Comparison of ENCODE assay signal across 1 cellular context in the genomic region with DNA sequence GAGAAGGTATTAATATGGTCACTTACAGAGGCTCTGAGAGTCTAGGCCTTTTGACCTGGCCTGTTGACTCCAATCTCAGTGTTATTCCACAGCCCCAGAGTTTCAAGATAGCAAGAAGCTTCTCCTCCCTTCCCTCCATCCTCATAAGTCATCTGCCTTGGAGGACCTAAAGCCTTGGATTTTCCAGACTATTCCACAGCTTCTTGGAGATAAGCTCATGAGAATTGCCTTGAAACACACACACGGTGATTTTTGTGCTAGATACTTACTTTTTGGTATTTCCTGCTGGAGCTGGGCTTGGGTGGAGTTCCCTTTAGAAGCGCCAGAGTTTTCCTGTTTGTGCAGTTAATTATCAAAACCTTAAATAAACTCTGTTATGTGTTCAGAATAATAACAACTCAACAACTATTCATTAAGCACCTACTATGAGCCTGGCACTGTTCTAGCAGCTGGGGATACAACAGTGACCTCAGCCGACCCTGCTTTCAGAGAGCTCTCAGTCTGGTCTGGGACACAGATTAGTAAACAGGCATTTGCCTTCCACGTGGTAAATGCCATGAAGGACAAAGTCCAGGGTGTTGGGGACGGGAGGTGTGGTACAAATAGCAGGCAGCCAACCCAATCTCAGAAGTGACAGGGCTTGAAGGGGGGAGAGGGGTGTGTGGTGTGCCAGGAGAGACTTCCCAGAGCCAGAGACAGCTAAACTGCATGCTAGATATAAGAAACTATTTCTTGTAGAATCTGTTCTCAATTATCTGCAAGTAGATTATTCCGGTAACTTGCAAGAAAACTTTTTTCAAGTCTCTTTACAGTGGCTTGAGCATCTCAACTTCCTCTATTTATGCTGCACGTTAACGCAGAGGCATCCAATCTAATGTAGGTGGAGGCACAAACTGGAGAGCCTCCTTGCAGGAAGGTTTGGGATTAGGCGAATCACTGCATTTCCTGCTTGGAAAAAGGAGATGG.
TF ChIP-seq lines count a peak whose summit lies in the region.

No MANE protein-coding gene starts in this region.

TF ChIP-seq in HepG2, 621 proteins besides CTCF, POLR2A, EP300 and RAD21 (continued from another document and continues in another):
- TF ChIP-seq, protein P1, sequence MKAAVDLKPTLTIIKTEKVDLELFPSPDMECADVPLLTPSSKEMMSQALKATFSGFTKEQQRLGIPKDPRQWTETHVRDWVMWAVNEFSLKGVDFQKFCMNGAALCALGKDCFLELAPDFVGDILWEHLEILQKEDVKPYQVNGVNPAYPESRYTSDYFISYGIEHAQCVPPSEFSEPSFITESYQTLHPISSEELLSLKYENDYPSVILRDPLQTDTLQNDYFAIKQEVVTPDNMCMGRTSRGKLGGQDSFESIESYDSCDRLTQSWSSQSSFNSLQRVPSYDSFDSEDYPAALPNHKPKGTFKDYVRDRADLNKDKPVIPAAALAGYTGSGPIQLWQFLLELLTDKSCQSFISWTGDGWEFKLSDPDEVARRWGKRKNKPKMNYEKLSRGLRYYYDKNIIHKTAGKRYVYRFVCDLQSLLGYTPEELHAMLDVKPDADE (CRISPR knock-in tag; IDR thresholded peaks at IDR 0.05), result no peak
- TF ChIP-seq, protein P2, sequence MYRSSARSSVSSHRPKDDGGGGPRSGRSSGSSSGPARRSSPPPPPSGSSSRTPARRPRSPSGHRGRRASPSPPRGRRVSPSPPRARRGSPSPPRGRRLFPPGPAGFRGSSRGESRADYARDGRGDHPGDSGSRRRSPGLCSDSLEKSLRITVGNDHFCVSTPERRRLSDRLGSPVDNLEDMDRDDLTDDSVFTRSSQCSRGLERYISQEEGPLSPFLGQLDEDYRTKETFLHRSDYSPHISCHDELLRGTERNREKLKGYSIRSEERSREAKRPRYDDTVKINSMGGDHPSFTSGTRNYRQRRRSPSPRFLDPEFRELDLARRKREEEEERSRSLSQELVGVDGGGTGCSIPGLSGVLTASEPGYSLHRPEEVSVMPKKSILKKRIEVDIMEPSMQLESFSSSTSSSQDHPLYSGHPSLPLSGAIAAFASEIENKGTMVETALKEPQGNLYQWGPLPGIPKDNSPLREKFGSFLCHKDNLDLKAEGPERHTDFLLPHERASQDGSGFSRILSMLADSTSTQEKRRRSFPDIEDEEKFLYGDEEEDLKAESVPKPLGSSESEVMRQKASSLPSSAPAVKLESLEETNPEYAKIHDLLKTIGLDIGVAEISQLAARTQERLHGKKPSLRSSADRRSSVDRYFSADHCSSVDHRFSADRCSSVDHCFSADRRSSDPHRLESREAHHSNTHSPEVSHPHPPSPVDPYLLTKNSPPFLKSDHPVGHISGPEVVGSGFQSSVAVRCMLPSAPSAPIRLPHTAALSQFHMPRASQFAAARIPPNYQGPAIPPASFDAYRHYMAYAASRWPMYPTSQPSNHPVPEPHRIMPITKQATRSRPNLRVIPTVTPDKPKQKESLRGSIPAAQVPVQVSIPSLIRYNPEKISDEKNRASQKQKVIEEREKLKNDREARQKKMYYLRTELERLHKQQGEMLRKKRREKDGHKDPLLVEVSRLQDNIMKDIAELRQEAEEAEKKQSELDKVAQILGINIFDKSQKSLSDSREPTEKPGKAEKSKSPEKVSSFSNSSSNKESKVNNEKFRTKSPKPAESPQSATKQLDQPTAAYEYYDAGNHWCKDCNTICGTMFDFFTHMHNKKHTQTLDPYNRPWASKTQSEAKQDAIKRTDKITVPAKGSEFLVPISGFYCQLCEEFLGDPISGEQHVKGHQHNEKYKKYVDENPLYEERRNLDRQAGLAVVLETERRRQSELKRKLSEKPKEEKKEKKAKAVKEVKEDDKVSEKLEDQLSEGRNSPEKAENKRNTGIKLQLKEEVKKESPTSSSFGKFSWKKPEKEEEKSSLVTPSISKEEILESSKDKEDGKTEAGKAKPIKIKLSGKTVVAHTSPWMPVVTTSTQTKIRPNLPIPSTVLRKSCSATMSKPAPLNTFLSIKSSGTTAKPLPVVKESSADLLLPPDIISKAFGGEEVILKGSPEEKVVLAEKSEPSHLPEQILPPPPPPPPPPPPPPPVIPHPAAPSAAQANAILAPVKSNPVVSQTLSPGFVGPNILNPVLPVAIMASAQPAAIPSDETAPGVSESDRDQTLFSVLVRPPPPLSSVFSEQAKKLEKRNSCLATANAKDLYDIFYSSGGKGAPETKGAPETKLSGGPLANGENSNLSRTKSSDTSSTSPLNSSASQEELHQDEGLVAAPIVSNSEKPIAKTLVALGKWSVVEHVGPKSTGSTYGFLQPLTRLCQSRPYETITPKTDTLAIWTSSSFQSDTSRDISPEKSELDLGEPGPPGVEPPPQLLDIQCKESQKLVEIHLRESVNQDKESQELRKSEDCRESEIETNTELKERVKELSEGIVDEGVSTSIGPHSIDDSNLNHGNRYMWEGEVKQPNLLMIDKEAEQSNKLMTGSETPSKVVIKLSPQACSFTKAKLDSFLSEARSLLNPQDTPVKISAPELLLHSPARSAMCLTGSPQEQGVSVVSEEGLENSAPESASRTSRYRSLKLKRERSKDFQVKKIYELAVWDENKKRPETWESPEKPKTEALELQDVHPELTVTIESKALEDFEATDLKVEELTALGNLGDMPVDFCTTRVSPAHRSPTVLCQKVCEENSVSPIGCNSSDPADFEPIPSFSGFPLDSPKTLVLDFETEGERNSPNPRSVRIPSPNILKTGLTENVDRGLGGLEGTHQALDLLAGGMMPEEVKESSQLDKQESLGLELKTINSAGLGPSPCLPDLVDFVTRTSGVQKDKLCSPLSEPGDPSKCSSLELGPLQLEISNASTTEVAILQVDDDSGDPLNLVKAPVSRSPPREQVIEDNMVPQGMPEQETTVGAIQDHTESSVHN (CRISPR knock-in tag; IDR thresholded peaks at IDR 0.05), result peak; percentile 69
- TF ChIP-seq, protein P3, sequence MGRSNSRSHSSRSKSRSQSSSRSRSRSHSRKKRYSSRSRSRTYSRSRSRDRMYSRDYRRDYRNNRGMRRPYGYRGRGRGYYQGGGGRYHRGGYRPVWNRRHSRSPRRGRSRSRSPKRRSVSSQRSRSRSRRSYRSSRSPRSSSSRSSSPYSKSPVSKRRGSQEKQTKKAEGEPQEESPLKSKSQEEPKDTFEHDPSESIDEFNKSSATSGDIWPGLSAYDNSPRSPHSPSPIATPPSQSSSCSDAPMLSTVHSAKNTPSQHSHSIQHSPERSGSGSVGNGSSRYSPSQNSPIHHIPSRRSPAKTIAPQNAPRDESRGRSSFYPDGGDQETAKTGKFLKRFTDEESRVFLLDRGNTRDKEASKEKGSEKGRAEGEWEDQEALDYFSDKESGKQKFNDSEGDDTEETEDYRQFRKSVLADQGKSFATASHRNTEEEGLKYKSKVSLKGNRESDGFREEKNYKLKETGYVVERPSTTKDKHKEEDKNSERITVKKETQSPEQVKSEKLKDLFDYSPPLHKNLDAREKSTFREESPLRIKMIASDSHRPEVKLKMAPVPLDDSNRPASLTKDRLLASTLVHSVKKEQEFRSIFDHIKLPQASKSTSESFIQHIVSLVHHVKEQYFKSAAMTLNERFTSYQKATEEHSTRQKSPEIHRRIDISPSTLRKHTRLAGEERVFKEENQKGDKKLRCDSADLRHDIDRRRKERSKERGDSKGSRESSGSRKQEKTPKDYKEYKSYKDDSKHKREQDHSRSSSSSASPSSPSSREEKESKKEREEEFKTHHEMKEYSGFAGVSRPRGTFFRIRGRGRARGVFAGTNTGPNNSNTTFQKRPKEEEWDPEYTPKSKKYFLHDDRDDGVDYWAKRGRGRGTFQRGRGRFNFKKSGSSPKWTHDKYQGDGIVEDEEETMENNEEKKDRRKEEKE (IDR thresholded peaks at IDR 0.05), result no peak
- TF ChIP-seq, protein P4, sequence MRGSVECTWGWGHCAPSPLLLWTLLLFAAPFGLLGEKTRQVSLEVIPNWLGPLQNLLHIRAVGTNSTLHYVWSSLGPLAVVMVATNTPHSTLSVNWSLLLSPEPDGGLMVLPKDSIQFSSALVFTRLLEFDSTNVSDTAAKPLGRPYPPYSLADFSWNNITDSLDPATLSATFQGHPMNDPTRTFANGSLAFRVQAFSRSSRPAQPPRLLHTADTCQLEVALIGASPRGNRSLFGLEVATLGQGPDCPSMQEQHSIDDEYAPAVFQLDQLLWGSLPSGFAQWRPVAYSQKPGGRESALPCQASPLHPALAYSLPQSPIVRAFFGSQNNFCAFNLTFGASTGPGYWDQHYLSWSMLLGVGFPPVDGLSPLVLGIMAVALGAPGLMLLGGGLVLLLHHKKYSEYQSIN (CRISPR knock-in tag; IDR thresholded peaks at IDR 0.05; ENCODE audit: borderline replicate concordance), result no peak
- TF ChIP-seq IRF2 (CRISPR knock-in tag; IDR thresholded peaks at IDR 0.05), result peak; percentile 85
- TF ChIP-seq THYN1 (CRISPR knock-in tag; IDR thresholded peaks at IDR 0.05; ENCODE audit: borderline replicate concordance, low read depth), result no peak
- TF ChIP-seq KDM5B (CRISPR knock-in tag; IDR thresholded peaks at IDR 0.05; ENCODE audit: borderline replicate concordance), result no peak
- no peak for TF ChIP-seq ZNF510 (CRISPR knock-in tag; IDR thresholded peaks at IDR 0.05; ENCODE audit: low read depth)
- TF ChIP-seq SRY (CRISPR knock-in tag; IDR thresholded peaks at IDR 0.05), result no peak
- 0 out of 2 replicates have a peak, but pooled peaks have one; percentile 57 for TF ChIP-seq SNAPC2 (CRISPR knock-in tag; IDR thresholded peaks at IDR 0.05)
- TF ChIP-seq, protein P5, sequence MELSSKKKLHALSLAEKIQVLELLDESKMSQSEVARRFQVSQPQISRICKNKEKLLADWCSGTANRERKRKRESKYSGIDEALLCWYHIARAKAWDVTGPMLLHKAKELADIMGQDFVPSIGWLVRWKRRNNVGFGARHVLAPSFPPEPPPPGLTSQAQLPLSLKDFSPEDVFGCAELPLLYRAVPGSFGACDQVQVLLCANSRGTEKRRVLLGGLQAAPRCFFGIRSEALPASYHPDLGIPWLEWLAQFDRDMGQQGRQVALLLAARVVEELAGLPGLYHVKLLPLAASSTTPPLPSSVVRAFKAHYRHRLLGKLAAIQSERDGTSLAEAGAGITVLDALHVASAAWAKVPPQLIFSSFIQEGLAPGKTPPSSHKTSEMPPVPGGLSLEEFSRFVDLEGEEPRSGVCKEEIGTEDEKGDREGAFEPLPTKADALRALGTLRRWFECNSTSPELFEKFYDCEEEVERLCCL (CRISPR knock-in tag; IDR thresholded peaks at IDR 0.05; ENCODE audit: borderline replicate concordance), result no peak
- TF ChIP-seq ZNF780A (CRISPR knock-in tag; IDR thresholded peaks at IDR 0.05), result peak; percentile 90
- TF ChIP-seq TBP (CRISPR knock-in tag; IDR thresholded peaks at IDR 0.05), result no peak
- TF ChIP-seq ZNF878 (CRISPR knock-in tag; IDR thresholded peaks at IDR 0.05), result 0 out of 2 replicates have a peak, but pooled peaks have one; percentile 50
- no peak for TF ChIP-seq STAG1 (CRISPR knock-in tag; IDR thresholded peaks at IDR 0.05)
- no peak for TF ChIP-seq ZNF660 (CRISPR knock-in tag; IDR thresholded peaks at IDR 0.05; ENCODE audit: borderline replicate concordance, low read depth)
- no peak for TF ChIP-seq MTF2 (CRISPR knock-in tag; IDR thresholded peaks at IDR 0.05; ENCODE audit: borderline replicate concordance)
- TF ChIP-seq SKI (IDR thresholded peaks at IDR 0.05; ENCODE audit: partially characterized antibody), result peak; percentile 87
- TF ChIP-seq KLF16 (CRISPR knock-in tag; IDR thresholded peaks at IDR 0.05), result peak in 1 of 2 experiments; percentile 87; a peak in 2 of 4 replicates
- 0 out of 2 replicates have a peak, but pooled peaks have one; percentile 40 for TF ChIP-seq ARNT2 (CRISPR knock-in tag; IDR thresholded peaks at IDR 0.05; ENCODE audit: low read depth)
- TF ChIP-seq ZNF777 (CRISPR knock-in tag; IDR thresholded peaks at IDR 0.05), result no peak
- TF ChIP-seq NAIF1 (CRISPR knock-in tag; IDR thresholded peaks at IDR 0.05; ENCODE audit: borderline replicate concordance), result no peak
- TF ChIP-seq ZNF543 (CRISPR knock-in tag; IDR thresholded peaks at IDR 0.05), result no peak
- no peak for TF ChIP-seq ZNF530 (CRISPR knock-in tag; IDR thresholded peaks at IDR 0.05; ENCODE audit: low read depth)
- TF ChIP-seq, protein P6, sequence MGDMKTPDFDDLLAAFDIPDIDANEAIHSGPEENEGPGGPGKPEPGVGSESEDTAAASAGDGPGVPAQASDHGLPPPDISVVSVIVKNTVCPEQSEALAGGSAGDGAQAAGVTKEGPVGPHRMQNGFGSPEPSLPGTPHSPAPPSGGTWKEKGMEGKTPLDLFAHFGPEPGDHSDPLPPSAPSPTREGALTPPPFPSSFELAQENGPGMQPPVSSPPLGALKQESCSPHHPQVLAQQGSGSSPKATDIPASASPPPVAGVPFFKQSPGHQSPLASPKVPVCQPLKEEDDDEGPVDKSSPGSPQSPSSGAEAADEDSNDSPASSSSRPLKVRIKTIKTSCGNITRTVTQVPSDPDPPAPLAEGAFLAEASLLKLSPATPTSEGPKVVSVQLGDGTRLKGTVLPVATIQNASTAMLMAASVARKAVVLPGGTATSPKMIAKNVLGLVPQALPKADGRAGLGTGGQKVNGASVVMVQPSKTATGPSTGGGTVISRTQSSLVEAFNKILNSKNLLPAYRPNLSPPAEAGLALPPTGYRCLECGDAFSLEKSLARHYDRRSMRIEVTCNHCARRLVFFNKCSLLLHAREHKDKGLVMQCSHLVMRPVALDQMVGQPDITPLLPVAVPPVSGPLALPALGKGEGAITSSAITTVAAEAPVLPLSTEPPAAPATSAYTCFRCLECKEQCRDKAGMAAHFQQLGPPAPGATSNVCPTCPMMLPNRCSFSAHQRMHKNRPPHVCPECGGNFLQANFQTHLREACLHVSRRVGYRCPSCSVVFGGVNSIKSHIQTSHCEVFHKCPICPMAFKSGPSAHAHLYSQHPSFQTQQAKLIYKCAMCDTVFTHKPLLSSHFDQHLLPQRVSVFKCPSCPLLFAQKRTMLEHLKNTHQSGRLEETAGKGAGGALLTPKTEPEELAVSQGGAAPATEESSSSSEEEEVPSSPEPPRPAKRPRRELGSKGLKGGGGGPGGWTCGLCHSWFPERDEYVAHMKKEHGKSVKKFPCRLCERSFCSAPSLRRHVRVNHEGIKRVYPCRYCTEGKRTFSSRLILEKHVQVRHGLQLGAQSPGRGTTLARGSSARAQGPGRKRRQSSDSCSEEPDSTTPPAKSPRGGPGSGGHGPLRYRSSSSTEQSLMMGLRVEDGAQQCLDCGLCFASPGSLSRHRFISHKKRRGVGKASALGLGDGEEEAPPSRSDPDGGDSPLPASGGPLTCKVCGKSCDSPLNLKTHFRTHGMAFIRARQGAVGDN (CRISPR knock-in tag; IDR thresholded peaks at IDR 0.05), result no peak
- peak; percentile 70; the same call in 1 of the 2 replicates for TF ChIP-seq ZNF33B (CRISPR knock-in tag; IDR thresholded peaks at IDR 0.05)
- TF ChIP-seq, protein P7, sequence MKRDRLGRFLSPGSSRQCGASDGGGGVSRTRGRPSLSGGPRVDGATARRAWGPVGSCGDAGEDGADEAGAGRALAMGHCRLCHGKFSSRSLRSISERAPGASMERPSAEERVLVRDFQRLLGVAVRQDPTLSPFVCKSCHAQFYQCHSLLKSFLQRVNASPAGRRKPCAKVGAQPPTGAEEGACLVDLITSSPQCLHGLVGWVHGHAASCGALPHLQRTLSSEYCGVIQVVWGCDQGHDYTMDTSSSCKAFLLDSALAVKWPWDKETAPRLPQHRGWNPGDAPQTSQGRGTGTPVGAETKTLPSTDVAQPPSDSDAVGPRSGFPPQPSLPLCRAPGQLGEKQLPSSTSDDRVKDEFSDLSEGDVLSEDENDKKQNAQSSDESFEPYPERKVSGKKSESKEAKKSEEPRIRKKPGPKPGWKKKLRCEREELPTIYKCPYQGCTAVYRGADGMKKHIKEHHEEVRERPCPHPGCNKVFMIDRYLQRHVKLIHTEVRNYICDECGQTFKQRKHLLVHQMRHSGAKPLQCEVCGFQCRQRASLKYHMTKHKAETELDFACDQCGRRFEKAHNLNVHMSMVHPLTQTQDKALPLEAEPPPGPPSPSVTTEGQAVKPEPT (CRISPR knock-in tag; IDR thresholded peaks at IDR 0.05; ENCODE audit: low read depth), result no peak
- TF ChIP-seq MIXL1 (CRISPR knock-in tag; IDR thresholded peaks at IDR 0.05), result peak; percentile 90
- TF ChIP-seq ATF7 (IDR thresholded peaks at IDR 0.05), result no peak
- peak; percentile 36; the same call in 1 of the 2 replicates for TF ChIP-seq ATF7 (CRISPR knock-in tag; IDR thresholded peaks at IDR 0.05)
- no peak for TF ChIP-seq RBM39 (IDR thresholded peaks at IDR 0.05; ENCODE audit: low read depth, low read length, poor library complexity, severe bottlenecking)
- TF ChIP-seq HOXA5 (CRISPR knock-in tag; IDR thresholded peaks at IDR 0.05), result no peak; the same call in 1 of the 2 replicates
